In genomic region chr9:91924090-91924489, GRCh38 we compare ENCODE assay signal across 17 cellular contexts. TPM values are rescaled to one million over a fixed set of nuclear protein-coding genes. Genes with fewer than 3 reads are reported as not detected.
A peak's percentile ranks its signal among the peaks of the same experiment; 100 is the strongest.
DNase-seq lines count a peak whose midpoint lies in the region; ATAC-seq and TF ChIP-seq lines count a peak whose summit lies in the region.
"Had no signal": no experiment of that assay in that cellular context is flagged by ENCODE, and none has a peak within 500 bp of the region (broad histone marks: within the 10 kb centered on the region; RNA-seq: fewer than 3 reads in every experiment).

No MANE protein-coding gene starts in this region.

- intact Hi-C loops in sigmoid colon (cut with DNase I): no loop called here
- intact Hi-C loops in PC-3 (cut with micrococcal nuclease): no loop called here

- H3K79me2 ChIP-seq in GM23338 (replicated peaks; ENCODE audit: insufficient read depth) (peaks cover 21% of the 10 kb centered on the region), PC-3 (ENCODE audit: low read length) (no peaks in the 10 kb centered on the region)

- H3F3A ChIP-seq in GM23338 (replicated peaks; ENCODE audit: low read depth): no peaks in the 10 kb centered on the region
- H3F3A ChIP-seq in PC-3 (ENCODE audit: low read length, unreplicated experiment): no peaks in the 10 kb centered on the region

- H3K27ac ChIP-seq in GM23338 (ENCODE audit: low read depth) (no peak overlapping the region), endodermal cell (ENCODE audit: low read depth, low read length) (no peak overlapping the region), sigmoid colon (no peak overlapping the region), upper lobe of left lung (no peak overlapping the region), PC-3 (ENCODE audit: low read length) (no peak overlapping the region)
- H3K27ac ChIP-seq: 22Rv1, A549, BLaER1 had no signal

- peaks cover 14% of the 10 kb centered on the region for H3K36me3 Mint-ChIP-seq in GM23338 (ENCODE audit: low read depth)
- peaks cover 50% of the 10 kb centered on the region for H3K36me3 Mint-ChIP-seq in endodermal cell (ENCODE audit: low read depth)
- H3K36me3 Mint-ChIP-seq: CD14-positive monocyte; CD4-positive, alpha-beta memory T cell had no signal

- H2AFZ ChIP-seq in GM23338 (no peak overlapping the region), PC-3 (ENCODE audit: low read length) (no peak overlapping the region)

- TF ChIP-seq EP300 in sigmoid colon (IDR thresholded peaks at IDR 0.05) (no peak), upper lobe of left lung (IDR thresholded peaks at IDR 0.05) (no peak)

- H3K27me3 Mint-ChIP-seq in GM23338 (ENCODE audit: insufficient read depth, low read depth, poor library complexity) (peaks cover 15% of the 10 kb centered on the region), endodermal cell (ENCODE audit: insufficient read depth) (no peaks in the 10 kb centered on the region)

- DNase-seq in GM23338 (ENCODE audit: low spot score): no peak
- peak; percentile 47 for DNase-seq in endodermal cell
- DNase-seq in mesenteric fat pad (ENCODE audit: low spot score): peak; percentile 78
- DNase-seq in sigmoid colon: peak; percentile 40
- no peak for DNase-seq in KG1 (lab: John Stamatoyannopoulos, UW)
- no peak for DNase-seq in upper lobe of left lung
- DNase-seq in PC-3: no peak
- DNase-seq: CD4-positive, alpha-beta memory T cell; DMS153; DMS79; GDM1; HCEC 1CT had no signal

- H4K20me1 ChIP-seq in GM23338 (replicated peaks; ENCODE audit: insufficient read depth) (peaks cover 16% of the 10 kb centered on the region), PC-3 (ENCODE audit: low read length) (no peaks in the 10 kb centered on the region)
- H4K20me1 ChIP-seq: BLaER1 had no signal

- peaks cover 9% of the 10 kb centered on the region for H3K9me3 ChIP-seq in endodermal cell (ENCODE audit: control insufficient read depth, low read length)
- peaks cover 0 to under 1% (median 0%) of the 10 kb centered on the region in 4 donors for H3K9me3 ChIP-seq in sigmoid colon
- H3K9me3 ChIP-seq in upper lobe of left lung: peaks cover 0 to 8% (median 2%) of the 10 kb centered on the region in 4 donors
- H3K9me3 ChIP-seq in PC-3 (ENCODE audit: low read length): no peaks in the 10 kb centered on the region

- POLR2A ChIA-PET in PC-3 (lab: Charles Lee; ENCODE audit: unreplicated experiment): no interaction called here

- no peaks in the 10 kb centered on the region for H3K36me3 ChIP-seq in GM23338 (ENCODE audit: insufficient read depth)
- H3K36me3 ChIP-seq in endodermal cell (ENCODE audit: control insufficient read depth, insufficient read depth, low read length): peaks cover 57% of the 10 kb centered on the region
- H3K36me3 ChIP-seq in sigmoid colon: no peaks in the 10 kb centered on the region
- no peaks in the 10 kb centered on the region for H3K36me3 ChIP-seq in upper lobe of left lung
- no peaks in the 10 kb centered on the region for H3K36me3 ChIP-seq in PC-3 (ENCODE audit: low read depth, low read length)
- H3K36me3 ChIP-seq: BLaER1 had no signal

- H3K9me2 ChIP-seq in GM23338 (ENCODE audit: insufficient read depth): 0 out of 2 replicates have a peak, but pooled peaks cover 3% of the 10 kb centered on the region
- no peaks in the 10 kb centered on the region for H3K9me2 ChIP-seq in PC-3 (replicated peaks; ENCODE audit: low read length)

- no peak overlapping the region for H3K9ac ChIP-seq in endodermal cell (ENCODE audit: extremely low read depth, low read length, poor library complexity, severe bottlenecking)
- no peak overlapping the region for H3K9ac ChIP-seq in PC-3 (ENCODE audit: low read length)
- H3K9ac ChIP-seq: BLaER1 had no signal

- TF ChIP-seq CTCF in GM23338 (conservative IDR thresholded peaks at IDR 0.05; ENCODE audit: low read depth in 2 of 2): no peak
- TF ChIP-seq CTCF in endodermal cell (conservative IDR thresholded peaks at IDR 0.05): no peak
- no peak for TF ChIP-seq CTCF in sigmoid colon (IDR thresholded peaks at IDR 0.05)
- TF ChIP-seq CTCF in upper lobe of left lung (IDR thresholded peaks at IDR 0.05): no peak
- TF ChIP-seq CTCF in PC-3 (conservative IDR thresholded peaks at IDR 0.05; ENCODE audit: low read depth, low read length): no peak

- H3K27ac Mint-ChIP-seq in GM23338 (no peak overlapping the region), endodermal cell (no peak overlapping the region)
- H3K27ac Mint-ChIP-seq: CD4-positive, alpha-beta memory T cell had no signal

- no peak overlapping the region for H3K4me2 ChIP-seq in GM23338
- H3K4me2 ChIP-seq in PC-3 (ENCODE audit: low read length): no peak overlapping the region
- H3K4me2 ChIP-seq: A549, BLaER1 had no signal

- ATAC-seq in GM23338 (peak; percentile 14; the same call in 1 of the 3 replicates), upper lobe of left lung (ENCODE audit: low FRiP score in 2 of 2) (no peak), PC-3 (no peak)

- TF ChIP-seq POLR2A in sigmoid colon (IDR thresholded peaks at IDR 0.05): no peak
- TF ChIP-seq POLR2A in upper lobe of left lung (IDR thresholded peaks at IDR 0.05): no peak

- H3K4me3 ChIP-seq in GM23338: no peak overlapping the region
- no peak overlapping the region for H3K4me3 ChIP-seq in endodermal cell (ENCODE audit: low read length)
- H3K4me3 ChIP-seq in sigmoid colon: no peak overlapping the region
- H3K4me3 ChIP-seq in upper lobe of left lung: no peak overlapping the region
- no peak overlapping the region for H3K4me3 ChIP-seq in PC-3 (ENCODE audit: low read length)
- H3K4me3 ChIP-seq: A549, BLaER1 had no signal

- H3K9me3 Mint-ChIP-seq in GM23338: peaks cover 14% of the 10 kb centered on the region
- peaks cover 6% of the 10 kb centered on the region for H3K9me3 Mint-ChIP-seq in endodermal cell

- H3K4me3 Mint-ChIP-seq in GM23338 (no peak overlapping the region), endodermal cell (no peak overlapping the region)
- H3K4me3 Mint-ChIP-seq: CD14-positive monocyte; CD4-positive, alpha-beta memory T cell had no signal

- CTCF ChIA-PET in PC-3 (lab: Charles Lee): no interaction called here

- H3K4me1 Mint-ChIP-seq in GM23338 (peaks cover 35% of the 10 kb centered on the region), endodermal cell (peaks cover 62% of the 10 kb centered on the region)
- H3K4me1 Mint-ChIP-seq: CD14-positive monocyte; CD4-positive, alpha-beta memory T cell had no signal

- WGBS in endodermal cell (ENCODE audit: insufficient coverage in 1 of 2, insufficient read length in 1 of 2), 2 experiments: 71 to 85% methylated on average over 5 to 6 of the region's 6 CpGs
- WGBS in sigmoid colon, 2 donors: 87 to 92% methylated on average over 6 of the region's 6 CpGs
- WGBS in upper lobe of left lung, 2 donors: 80% methylated on average over 6 of the region's 6 CpGs; no CpG with 5 or more reads in 1 of the 2 donors

- H3K27me3 ChIP-seq in GM23338 (ENCODE audit: insufficient read depth) (peaks cover 13% of the 10 kb centered on the region; the same call in 1 of the 2 replicates), endodermal cell (ENCODE audit: control insufficient read depth, insufficient read depth, low read length, poor library complexity, severe bottlenecking) (no peaks in the 10 kb centered on the region), sigmoid colon (no peaks in the 10 kb centered on the region), upper lobe of left lung (no peaks in the 10 kb centered on the region), PC-3 (ENCODE audit: low read length) (peaks cover 12% of the 10 kb centered on the region)
- H3K27me3 ChIP-seq: BLaER1 had no signal

- H3K4me1 ChIP-seq in GM23338 (ENCODE audit: insufficient read depth) (peaks cover 21% of the 10 kb centered on the region), endodermal cell (ENCODE audit: control insufficient read depth, insufficient read depth, low read length) (peaks cover 16% of the 10 kb centered on the region), sigmoid colon (peaks cover 0 to 46% (median 43%) of the 10 kb centered on the region in 4 donors), upper lobe of left lung (no peaks in the 10 kb centered on the region), PC-3 (ENCODE audit: insufficient read depth, low read length) (no peaks in the 10 kb centered on the region)
- H3K4me1 ChIP-seq: A549, BLaER1 had no signal

- BruUV-seq in PC-3 (replicated peaks; lab: Mats Ljungman, UMichigan): no TSS peak

TF ChIP-seq in GM23338, 12 proteins besides CTCF, POLR2A, EP300 and RAD21 (continues in another document):
- no peak for TF ChIP-seq CREB1 (CRISPR knock-in tag; IDR thresholded peaks at IDR 0.05; ENCODE audit: low read depth)

RNA-seq across cellular contexts. Expression of gene ROR2, which starts 25.9 kb away (rescaled TPM):
- 15.5 and 18.8 TPM in 2 replicates for total RNA-seq in GM23338 (2014; rRNA removed; shearing (Covaris generic))
- 6.0 and 8.1 TPM in 2 replicates for polyA plus RNA-seq in GM23338 (2016; fragmentation: Nextera tagmentation; extraction: Ambion mirVana)
- total RNA-seq in endodermal cell: 100 to 1,000 TPM; 104 to 160 TPM
- 39.8 TPM for polyA plus RNA-seq in endodermal cell (2013, experiment 1 of 2)
- polyA plus RNA-seq in endodermal cell (2013, experiment 2 of 2): 40.9 TPM
- total RNA-seq in mesenteric fat pad: 9.5 TPM
- total RNA-seq in sigmoid colon: 10 to 100 TPM; 51.4 to 81.7 (median 59.8) TPM
- 1 to 10 TPM in 2 of 3 donors, under 1 TPM in 1; 0.46 to 7.6 (median 1.2) TPM for polyA plus RNA-seq in sigmoid colon
- total RNA-seq in upper lobe of left lung: 1 to 10 TPM; 2.7 to 8.1 (median 3.4) TPM
- 0.23 TPM in 1 of 2 replicates, not detected in the other for total RNA-seq in PC-3 (2014; rRNA removed)
- total RNA-seq: HT-29 had no signal
- polyA plus RNA-seq: CD14-positive monocyte had no signal

Comparison
In these comparisons a context has a peak if more than half of its experiments do, and no peak if none do; other contexts are left out.
1. DNase-seq: peak in endodermal cell (single experiment), mesenteric fat pad (single experiment) and sigmoid colon (single experiment); none in GM23338 (single experiment), KG1 (single experiment), upper lobe of left lung (0 of 2) and PC-3 (single experiment).